ENCODE assay signal across 32 cellular contexts in the genomic region with DNA sequence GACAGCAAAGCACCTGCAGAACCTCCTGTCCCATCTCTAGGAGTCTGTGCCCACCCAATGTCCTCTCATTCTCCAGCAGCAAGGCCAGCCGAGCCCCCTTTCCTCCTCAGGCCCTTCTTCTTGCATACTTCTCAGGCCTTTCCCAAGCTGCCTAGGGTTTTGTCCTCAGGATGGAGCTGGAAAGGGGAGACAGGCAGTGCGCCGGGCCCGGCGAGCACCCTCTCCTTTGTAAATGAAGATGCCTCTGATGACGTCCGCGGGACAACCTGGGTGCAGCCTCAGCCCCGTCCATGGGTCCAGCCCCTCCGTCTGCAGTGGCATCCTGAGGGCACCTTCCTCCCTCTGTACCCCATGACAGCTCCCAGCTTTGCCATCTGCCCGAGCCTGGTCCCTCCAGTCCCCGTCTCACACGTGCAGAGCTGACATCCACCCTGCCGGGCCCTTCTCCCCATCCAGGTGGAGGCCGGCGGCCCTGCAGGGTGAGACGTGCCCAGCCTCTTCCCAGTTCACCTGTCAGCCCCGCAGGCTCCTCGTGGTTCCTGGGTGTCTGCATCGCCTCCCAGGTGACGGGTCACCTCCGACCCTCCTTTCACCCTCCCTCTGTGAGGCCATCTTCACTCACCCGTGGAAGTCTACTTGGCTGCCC. TPM values are rescaled to one million over a fixed set of nuclear protein-coding genes. Genes with fewer than 3 reads are reported as not detected.
DNase-seq lines count a peak whose midpoint lies in the region; ATAC-seq, FAIRE-seq and TF ChIP-seq lines count a peak whose summit lies in the region.
"Had no signal": no experiment of that assay in that cellular context is flagged by ENCODE, and none has a peak within 500 bp of the region (broad histone marks: within the 10 kb centered on the region; RNA-seq: fewer than 3 reads in every experiment).

No MANE protein-coding gene starts in this region.

- no peak overlapping the region for H3K27ac Mint-ChIP-seq in endodermal cell
- H3K27ac Mint-ChIP-seq in progenitor cell of endocrine pancreas: no peak overlapping the region
- H3K27ac Mint-ChIP-seq: activated naive CD4-positive, alpha-beta T cell treated with anti-CD3 and anti-CD28 coated beads, Interleukin-2, amount 50 U/mL, for 72 hours; activated T-helper 2 cell treated with anti-CD3 and anti-CD28 coated beads, Interferon-gamma antibody, Interleukin-2, Interleukin-4, amounts not matched to agents 10 μg/mL and 5 μg/mL and 100 μg/mL, durations not matched to agents 14 hours and 24 hours and 36 hours; B cell; mesothelial cell of epicardium; T-helper 17 cell had no signal

- H3K36me3 ChIP-seq in right lobe of liver (no peaks in the 10 kb centered on the region), HepG2 (replicated peaks in 1 of 2; ENCODE audit: control insufficient read depth in 1 of 2, insufficient read depth in 2 of 2, low read length in 2 of 2) (no peaks in the 10 kb centered on the region), endodermal cell (ENCODE audit: control insufficient read depth, insufficient read depth, low read length) (no peaks in the 10 kb centered on the region)
- H3K36me3 ChIP-seq: breast epithelium, suprapubic skin, uterus had no signal

- H3K27me3 Mint-ChIP-seq in endodermal cell (ENCODE audit: insufficient read depth) (peaks cover 7% of the 10 kb centered on the region), progenitor cell of endocrine pancreas (peaks cover 7% of the 10 kb centered on the region)

- POLR2A ChIA-PET in HepG2 (lab: Yijun Ruan, JAX): no interaction called here

- H3K36me3 Mint-ChIP-seq in endodermal cell (ENCODE audit: low read depth): no peaks in the 10 kb centered on the region
- no peaks in the 10 kb centered on the region for H3K36me3 Mint-ChIP-seq in progenitor cell of endocrine pancreas (ENCODE audit: insufficient read depth)
- H3K36me3 Mint-ChIP-seq: activated naive CD4-positive, alpha-beta T cell treated with anti-CD3 and anti-CD28 coated beads, Interleukin-2, amount 50 U/mL, for 72 hours; mesothelial cell of epicardium had no signal

- FAIRE-seq in HepG2 (lab: Jason Lieb, UNC): no peak
- FAIRE-seq: islet of Langerhans, TTC549 had no signal

- TF ChIP-seq RAD21 in HepG2 (CRISPR knock-in tag; IDR thresholded peaks at IDR 0.05): no peak

- no peak for TF ChIP-seq EP300 in HepG2 (IDR thresholded peaks at IDR 0.05; ENCODE audit: low read depth in 2 of 2, low read length in 2 of 2)
- TF ChIP-seq EP300 in HepG2 (CRISPR knock-in tag; IDR thresholded peaks at IDR 0.05; ENCODE audit: borderline replicate concordance): no peak

- no peak overlapping the region for H2AFZ ChIP-seq in HepG2 (ENCODE audit: low read length)

- H3K4me1 Mint-ChIP-seq in endodermal cell (no peaks in the 10 kb centered on the region), progenitor cell of endocrine pancreas (ENCODE audit: low read depth) (no peaks in the 10 kb centered on the region)
- H3K4me1 Mint-ChIP-seq: B cell, mesothelial cell of epicardium, T-helper 17 cell had no signal

- no peaks in the 10 kb centered on the region for H3K27me3 ChIP-seq in right lobe of liver
- H3K27me3 ChIP-seq in HepG2 (ENCODE audit: control insufficient read depth in 1 of 2, insufficient read depth in 2 of 2, low read length in 2 of 2): peaks cover 0 to 28% of the 10 kb centered on the region in 2 experiments; a peak in 2 of 5 replicates
- no peaks in the 10 kb centered on the region for H3K27me3 ChIP-seq in endodermal cell (ENCODE audit: control insufficient read depth, insufficient read depth, low read length, poor library complexity, severe bottlenecking)
- H3K27me3 ChIP-seq: breast epithelium, suprapubic skin, uterus had no signal

- TF ChIP-seq POLR2A in right lobe of liver (IDR thresholded peaks at IDR 0.05): no peak
- no peak for TF ChIP-seq POLR2A in HepG2 (IDR thresholded peaks at IDR 0.05; ENCODE audit: insufficient read depth in 1 of 2, low read depth in 2 of 2, low read length in 2 of 2)

- CTCF ChIA-PET in HepG2 (lab: Yijun Ruan, JAX; ENCODE audit: low intra/inter-chr PET ratio, low total read pairs): no interaction called here

- DNase-seq in right lobe of liver (peak in 2 of 3 donors; percentile 35 to 44), HepG2 (ENCODE audit: low spot score) (no peak), endodermal cell (peak; percentile 34), progenitor cell of endocrine pancreas (ENCODE audit: low spot score, unreplicated experiment) (peak; percentile 9), GM13977 (ENCODE audit: low spot score) (no peak), globus pallidus (ENCODE audit: low spot score) (no peak), NCI-H526 treated with DMSO at 0.1 percent for 48 hours (lab: John Stamatoyannopoulos, UW) (no peak)
- DNase-seq: ACHN; activated CD4-positive, alpha-beta T cell treated with anti-CD3 and anti-CD28 coated beads, Interleukin-2, amount 50 U/mL, for 48 hours; activated CD4-positive, CD25-positive, alpha-beta regulatory T cell; activated T-cell treated with anti-CD3 and anti-CD28 coated beads for 4 hours; effector memory CD4-positive, alpha-beta T cell; erythroblast; HCEC 1CT; left ventricle myocardium superior; NCI-H1436 treated with DMSO at 0.1 percent for 48 hours; NCI-H2107; NCI-H748 treated with DMSO at 0.1 percent for 48 hours; SHP77; stimulated activated naive CD4-positive, alpha-beta T cell; T-helper 17 cell; uterus had no signal

- H3K4me1 ChIP-seq in right lobe of liver: no peaks in the 10 kb centered on the region
- H3K4me1 ChIP-seq in HepG2 (ENCODE audit: insufficient read depth, low read length): peaks cover 17% of the 10 kb centered on the region
- H3K4me1 ChIP-seq in endodermal cell (ENCODE audit: control insufficient read depth, insufficient read depth, low read length): peaks cover 8% of the 10 kb centered on the region
- H3K4me1 ChIP-seq: breast epithelium, suprapubic skin, uterus had no signal

- H3K79me2 ChIP-seq in HepG2 (ENCODE audit: insufficient read depth, low read length): no peaks in the 10 kb centered on the region

- no peaks in the 10 kb centered on the region for H3K9me3 Mint-ChIP-seq in endodermal cell
- no peaks in the 10 kb centered on the region for H3K9me3 Mint-ChIP-seq in progenitor cell of endocrine pancreas (ENCODE audit: low read depth)
- H3K9me3 Mint-ChIP-seq: activated naive CD4-positive, alpha-beta T cell treated with anti-CD3 and anti-CD28 coated beads, Interleukin-2, amount 50 U/mL, for 72 hours; activated T-helper 2 cell treated with anti-CD3 and anti-CD28 coated beads, Interferon-gamma antibody, Interleukin-2, Interleukin-4, amounts not matched to agents 10 μg/mL and 5 μg/mL and 100 μg/mL, durations not matched to agents 14 hours and 24 hours and 36 hours; mesothelial cell of epicardium had no signal

- WGBS in right lobe of liver (ENCODE audit: insufficient coverage, low coverage, low lambda C conversion rate, missing lambda C conversion rate): 55% methylated on average over 12 of the region's 23 CpGs
- 28% methylated on average over 13 of the region's 23 CpGs for WGBS in HepG2 (ENCODE audit: low lambda C conversion rate)
- WGBS in endodermal cell (ENCODE audit: insufficient coverage in 1 of 2, insufficient read length in 1 of 2), 2 experiments: 93 to 98% methylated on average over 9 to 23 of the region's 23 CpGs

- TF ChIP-seq CTCF in right lobe of liver (IDR thresholded peaks at IDR 0.05): no peak
- no peak for TF ChIP-seq CTCF in HepG2 (CRISPR knock-in tag; IDR thresholded peaks at IDR 0.05)
- no peak for TF ChIP-seq CTCF in endodermal cell (conservative IDR thresholded peaks at IDR 0.05)
- TF ChIP-seq CTCF in progenitor cell of endocrine pancreas (IDR thresholded peaks at IDR 0.05; ENCODE audit: unreplicated experiment): no peak
- TF ChIP-seq CTCF in GM13977 (IDR thresholded peaks at IDR 0.05; ENCODE audit: extremely low read depth, insufficient read depth, missing control alignments): no peak

- no peaks in the 10 kb centered on the region for H4K20me1 ChIP-seq in HepG2 (ENCODE audit: insufficient read depth, low read length)

- intact Hi-C loops in right lobe of liver (cut with DNase I): no loop called here
- intact Hi-C loops in HepG2 (cut with micrococcal nuclease; ENCODE audit: unreplicated experiment): no loop called here

- no peak overlapping the region for H3K27ac ChIP-seq in right lobe of liver
- H3K27ac ChIP-seq in HepG2 (ENCODE audit: extremely low read length, insufficient read depth, low read length): no peak overlapping the region
- no peak overlapping the region for H3K27ac ChIP-seq in endodermal cell (ENCODE audit: low read depth, low read length)
- H3K27ac ChIP-seq: breast epithelium, skin epidermis, suprapubic skin, uterus had no signal

- in situ Hi-C loops in HepG2 (cut with HindIII; ENCODE audit: extremely low pct_ligation_motif_present, low pct_unique_long_range_greater_than_20kb): no loop called here
- in situ Hi-C loops in GM13977 (cut with MboI; ENCODE audit: low pct_unique_long_range_greater_than_20kb, low sequenced_read_pairs, unreplicated experiment): no loop called here

- ATAC-seq in right lobe of liver (no peak), HepG2 (no peak)
- ATAC-seq: activated naive CD4-positive, alpha-beta T cell treated with anti-CD3 and anti-CD28 coated beads, Interleukin-2, amount 50 U/mL, for 72 hours; T-helper 17 cell had no signal

- H3K4me3 Mint-ChIP-seq in endodermal cell (no peak overlapping the region), progenitor cell of endocrine pancreas (ENCODE audit: low read depth) (no peak overlapping the region)
- H3K4me3 Mint-ChIP-seq: B cell, mesothelial cell of epicardium had no signal

- H3K4me3 ChIP-seq in right lobe of liver: no peak overlapping the region
- H3K4me3 ChIP-seq in HepG2 (replicated peaks in 1 of 3; ENCODE audit: insufficient read depth in 1 of 3, low read depth in 2 of 3, low read length in 3 of 3): no peak overlapping the region
- no peak overlapping the region for H3K4me3 ChIP-seq in endodermal cell (ENCODE audit: low read length)
- H3K4me3 ChIP-seq: breast epithelium, skin epidermis, suprapubic skin, uterus had no signal

- no peak overlapping the region for H3K4me2 ChIP-seq in HepG2 (ENCODE audit: low read depth, low read length)

- H3K9me3 ChIP-seq in right lobe of liver: no peaks in the 10 kb centered on the region
- H3K9me3 ChIP-seq in HepG2 (ENCODE audit: low read length): no peaks in the 10 kb centered on the region
- H3K9me3 ChIP-seq in endodermal cell (ENCODE audit: control insufficient read depth, low read length): no peaks in the 10 kb centered on the region
- H3K9me3 ChIP-seq: breast epithelium, suprapubic skin, uterus had no signal

- no peak overlapping the region for H3K9ac ChIP-seq in HepG2 (ENCODE audit: insufficient read depth, low read depth, low read length)
- no peak overlapping the region for H3K9ac ChIP-seq in endodermal cell (ENCODE audit: extremely low read depth, low read length, poor library complexity, severe bottlenecking)

- no TSS peak for BruUV-seq in HepG2 (replicated peaks; lab: Mats Ljungman, UMichigan)

RNA-seq across cellular contexts. Expression of a gene that starts 36.4 kb away (rescaled TPM):
- total RNA-seq in right lobe of liver (under 1 TPM; 0.06 to 0.22 (median 0.18) TPM), HepG2 (2016; rRNA removed; fragmentation: Illumina TruSeq; extraction: Trizol) (0.04 and 0.11 TPM in 2 replicates), endodermal cell (under 1 TPM; 0.95 to 0.99 TPM), progenitor cell of endocrine pancreas (0.17 and 0.27 TPM in 2 replicates)
- total RNA-seq in HepG2 (2016; cell fraction: cytosol; rRNA removed; fragmentation: Illumina TruSeq; extraction: Trizol; ENCODE audit: low read depth): not detected in 2 replicates
- total RNA-seq in HepG2 (2016; cell fraction: insoluble cytoplasmic fraction; rRNA removed; fragmentation: Illumina TruSeq; extraction: Trizol): 0.11 TPM in 1 of 2 replicates, not detected in the other
- total RNA-seq in HepG2 (2016; cell fraction: membrane; rRNA removed; fragmentation: Illumina TruSeq; extraction: Trizol): 0.03 TPM in 2 replicates
- total RNA-seq in HepG2 (2016; cell fraction: nucleus; rRNA removed; fragmentation: Illumina TruSeq; extraction: Trizol): 0.12 and 0.22 TPM in 2 replicates
- polyA plus RNA-seq in HepG2 (2011; rRNA removed): 0.03 and 0.12 TPM in 2 replicates
- polyA plus RNA-seq in HepG2 (2011; cell fraction: cytosol; rRNA removed): 0.01 and 0.03 TPM in 2 replicates
- 0.40 and 0.45 TPM in 2 replicates for polyA plus RNA-seq in HepG2 (2011; cell fraction: nucleus; rRNA removed)
- polyA plus RNA-seq in HepG2 (2012): 0.07 and 0.12 TPM in 2 replicates
- polyA plus RNA-seq in HepG2 (2016; cell fraction: cytosol; fragmentation: Illumina TruSeq; extraction: Trizol; ENCODE audit: low read depth): 0.02 TPM in 1 of 2 replicates, not detected in the other
- 0.04 and 0.08 TPM in 2 replicates for polyA plus RNA-seq in HepG2 (2016; cell fraction: insoluble cytoplasmic fraction; fragmentation: Illumina TruSeq; extraction: Trizol; ENCODE audit: low read depth)
- polyA plus RNA-seq in HepG2 (2016; cell fraction: membrane; fragmentation: Illumina TruSeq; extraction: Trizol; ENCODE audit: low read depth): 0.03 TPM in 1 of 2 replicates, not detected in the other
- polyA plus RNA-seq in HepG2 (2016; cell fraction: nucleus; fragmentation: Illumina TruSeq; extraction: Trizol; ENCODE audit: insufficient read depth, low read depth): 0.45 and 0.53 TPM in 2 replicates
- 0.07 TPM in 1 of 2 replicates, not detected in the other for polyA minus RNA-seq in HepG2 (2011; rRNA and poly(A)+ RNA removed; ENCODE audit: low replicate concordance)
- not detected in 2 replicates for polyA minus RNA-seq in HepG2 (2011; cell fraction: cytosol; rRNA and poly(A)+ RNA removed)
- polyA minus RNA-seq in HepG2 (2011; cell fraction: nucleus; rRNA and poly(A)+ RNA removed): 0.12 and 0.26 TPM in 2 replicates
- polyA plus RNA-seq in endodermal cell (2013, experiment 1 of 2): 1.0 TPM
- polyA plus RNA-seq in endodermal cell (2013, experiment 2 of 2): 0.87 TPM
- total RNA-seq: HT-29 had no signal

Comparison
In these comparisons a context has a peak if more than half of its experiments do, and no peak if none do; other contexts are left out.
1. DNase-seq: peak in right lobe of liver (2 of 3), endodermal cell (single experiment) and progenitor cell of endocrine pancreas (single experiment); none in HepG2 (single experiment), GM13977 (single experiment), globus pallidus (single experiment) and NCI-H526 treated with DMSO at 0.1 percent for 48 hours (single experiment).